15 cellular contexts compared by ENCODE assay signal in the genomic region with DNA sequence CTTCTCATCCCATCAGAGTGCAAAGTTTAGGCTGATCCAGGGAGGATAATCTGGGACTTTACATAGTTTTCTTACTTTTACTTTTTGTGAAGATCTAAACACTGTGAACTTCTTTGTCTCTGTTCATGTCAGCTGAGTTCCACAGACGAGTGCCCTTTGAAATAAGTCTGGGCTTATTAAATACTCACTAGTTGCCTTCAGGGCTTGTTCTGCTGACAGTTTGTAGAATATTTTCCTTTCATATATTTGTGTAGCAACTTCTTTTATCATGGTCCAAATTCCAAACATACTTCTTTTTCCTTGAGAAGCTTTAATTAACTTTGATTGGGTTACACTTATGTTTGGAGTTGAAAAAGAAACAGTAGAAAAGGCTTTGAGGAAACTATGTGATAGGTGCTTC.
A peak's percentile ranks its signal among the peaks of the same experiment; 100 is the strongest.
DNase-seq lines count a peak whose midpoint lies in the region; ATAC-seq and TF ChIP-seq lines count a peak whose summit lies in the region.
"Had no signal": no experiment of that assay in that cellular context is flagged by ENCODE, and none has a peak within 500 bp of the region (broad histone marks: within the 10 kb centered on the region; RNA-seq: fewer than 3 reads in every experiment).

No MANE protein-coding gene starts in this region.

- H3K27me3 Mint-ChIP-seq in mesothelial cell of epicardium (ENCODE audit: low read depth) (no peaks in the 10 kb centered on the region), type B pancreatic cell (no peaks in the 10 kb centered on the region)

- H3K4me1 Mint-ChIP-seq in mesothelial cell of epicardium (peaks cover 38% of the 10 kb centered on the region), type B pancreatic cell (ENCODE audit: unreplicated experiment) (peaks cover 4% of the 10 kb centered on the region)
- H3K4me1 Mint-ChIP-seq: B cell had no signal

- TF ChIP-seq CTCF in mesothelial cell of epicardium (IDR thresholded peaks at IDR 0.05; ENCODE audit: unreplicated experiment) (no peak), type B pancreatic cell (conservative IDR thresholded peaks at IDR 0.05) (no peak), GM10266 (IDR thresholded peaks at IDR 0.05; ENCODE audit: control insufficient read depth, insufficient read depth, low read depth, missing control alignments) (no peak)

- H3K9me3 Mint-ChIP-seq in mesothelial cell of epicardium, result peaks cover 3% of the 10 kb centered on the region
- no peaks in the 10 kb centered on the region for H3K9me3 Mint-ChIP-seq in type B pancreatic cell
- H3K9me3 Mint-ChIP-seq: CD8-positive, alpha-beta T cell had no signal

- H3K4me3 Mint-ChIP-seq in mesothelial cell of epicardium (no peak overlapping the region), type B pancreatic cell (no peak overlapping the region)
- H3K4me3 Mint-ChIP-seq: B cell; CD8-positive, alpha-beta T cell had no signal

- H3K36me3 Mint-ChIP-seq in mesothelial cell of epicardium (peaks cover 1% of the 10 kb centered on the region), type B pancreatic cell (no peaks in the 10 kb centered on the region)
- H3K36me3 Mint-ChIP-seq: CD8-positive, alpha-beta T cell had no signal

- ATAC-seq in GM21515 (IDR thresholded peaks at IDR 0.05; ENCODE audit: unreplicated experiment), result no peak
- ATAC-seq: CD8-positive, alpha-beta T cell had no signal

- DNase-seq in COLO829 (ENCODE audit: low spot score) (peak; percentile 13), astrocyte of the hippocampus (ENCODE audit: low read depth, low spot score) (peak; percentile 3), mesothelial cell of epicardium (ENCODE audit: low spot score in 2 of 2, unreplicated experiment in 2 of 2) (no peak), type B pancreatic cell (ENCODE audit: extremely low spot score, unreplicated experiment) (no peak), DMS153 (lab: John Stamatoyannopoulos, UW) (no peak), GM10266 (ENCODE audit: extremely low spot score) (no peak)
- DNase-seq: 8988T; CD8-positive, alpha-beta T cell; COR-L47; DMS 273 treated with DMSO at 0.1 percent for 48 hours; GDM1; GOT3; H7 had no signal

- H3K27ac Mint-ChIP-seq in mesothelial cell of epicardium, result peak overlapping the region; percentile 86
- peak overlapping the region; percentile 41 for H3K27ac Mint-ChIP-seq in type B pancreatic cell
- H3K27ac Mint-ChIP-seq: B cell; CD8-positive, alpha-beta T cell had no signal

Comparison
In these comparisons a context has a peak if more than half of its experiments do, and no peak if none do; other contexts are left out.
1. DNase-seq: peak in COLO829 (single experiment) and astrocyte of the hippocampus (single experiment); none in mesothelial cell of epicardium (0 of 2), type B pancreatic cell (single experiment), DMS153 (single experiment) and GM10266 (single experiment).